In the genomic region with DNA sequence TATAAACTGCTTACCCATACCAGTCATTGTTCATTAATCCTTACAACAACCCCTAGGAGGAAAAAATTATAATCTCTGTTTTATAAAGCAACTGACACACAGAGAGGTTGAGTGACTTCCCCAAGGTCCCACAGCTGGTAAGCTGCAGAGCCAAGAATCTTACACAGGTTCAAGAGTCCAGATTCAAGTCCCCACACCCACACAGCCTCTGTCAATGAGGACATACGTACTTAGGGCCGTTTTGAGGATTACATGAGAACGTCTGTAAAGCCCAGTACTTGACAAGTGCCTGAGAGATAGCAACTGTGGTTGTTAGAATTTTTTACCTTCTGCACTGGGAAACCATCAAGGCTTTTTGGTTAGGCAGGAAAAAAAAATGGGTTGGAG, we compare ENCODE assay signal across 8 cellular contexts. TPM values are rescaled to one million over a fixed set of nuclear protein-coding genes. Genes with fewer than 3 reads are reported as not detected.
DNase-seq lines count a peak whose midpoint lies in the region; ATAC-seq and TF ChIP-seq lines count a peak whose summit lies in the region.

No MANE protein-coding gene starts in this region.

- TF ChIP-seq EP300 in esophagus muscularis mucosa (IDR thresholded peaks at IDR 0.05): no peak

- H3K4me1 ChIP-seq in esophagus muscularis mucosa: peaks cover 0 to 17% (median 16%) of the 10 kb centered on the region in 4 donors

- intact Hi-C loops in esophagus muscularis mucosa (cut with DNase I): no loop called here

- no peaks in the 10 kb centered on the region for H3K27me3 ChIP-seq in esophagus muscularis mucosa

- no peaks in the 10 kb centered on the region for H3K36me3 ChIP-seq in esophagus muscularis mucosa

- H3K27me3 Mint-ChIP-seq in progenitor cell of endocrine pancreas: peaks cover 3% of the 10 kb centered on the region

- WGBS in esophagus muscularis mucosa: 18% methylated on average over 3 of the region's 3 CpGs

- no peaks in the 10 kb centered on the region for H3K4me1 Mint-ChIP-seq in progenitor cell of endocrine pancreas (ENCODE audit: low read depth)

- peaks cover 2% of the 10 kb centered on the region for H3K36me3 Mint-ChIP-seq in progenitor cell of endocrine pancreas (ENCODE audit: insufficient read depth)

- no peaks in the 10 kb centered on the region for H3K9me3 ChIP-seq in esophagus muscularis mucosa

- no peak overlapping the region for H3K27ac Mint-ChIP-seq in progenitor cell of endocrine pancreas

- TF ChIP-seq POLR2A in esophagus muscularis mucosa (IDR thresholded peaks at IDR 0.05; ENCODE audit: low read depth): no peak

- TF ChIP-seq CTCF in esophagus muscularis mucosa (IDR thresholded peaks at IDR 0.05) (no peak), progenitor cell of endocrine pancreas (IDR thresholded peaks at IDR 0.05; ENCODE audit: unreplicated experiment) (no peak)

- peak overlapping the region; percentile 66 for H3K4me3 Mint-ChIP-seq in progenitor cell of endocrine pancreas (ENCODE audit: low read depth)

- peaks cover 3% of the 10 kb centered on the region for H3K9me3 Mint-ChIP-seq in progenitor cell of endocrine pancreas (ENCODE audit: low read depth)

- peak overlapping the region; percentile 70 to 81 (median 72) for H3K4me3 ChIP-seq in esophagus muscularis mucosa

- peak overlapping the region; percentile 79 to 89 (median 85) for H3K27ac ChIP-seq in esophagus muscularis mucosa (replicated peaks in 1 of 4)

- no peak for ATAC-seq in GM21360 (IDR thresholded peaks at IDR 0.05; ENCODE audit: unreplicated experiment)

- DNase-seq in SIG-M5 treated with dmso at 0.1 percent for 504 hours (lab: John Stamatoyannopoulos, UW; ENCODE audit: unreplicated experiment) (peak; percentile 36), SIG-M5 (lab: John Stamatoyannopoulos, UW) (no peak), OCI-M1 (lab: John Stamatoyannopoulos, UW) (peak; percentile 68), esophagus muscularis mucosa (ENCODE audit: extremely low spot score) (no peak), progenitor cell of endocrine pancreas (ENCODE audit: low spot score, unreplicated experiment) (no peak), inferior parietal cortex (ENCODE audit: extremely low spot score) (no peak), midbrain (lab: John Stamatoyannopoulos, UW) (no peak)

RNA-seq across cellular contexts. Expression of a gene that starts 0.6 kb away (rescaled TPM):
- total RNA-seq in esophagus muscularis mucosa (10 to 100 TPM in 3 of 4 donors, 1 to 10 TPM in 1; 6.6 to 15.4 (median 13.0) TPM), progenitor cell of endocrine pancreas (4.1 and 4.9 TPM in 2 replicates)

Comparison
In these comparisons a context has a peak if more than half of its experiments do, and no peak if none do; other contexts are left out.
1. DNase-seq: peak in SIG-M5 treated with dmso at 0.1 percent for 504 hours (single experiment) and OCI-M1 (single experiment); none in SIG-M5 (single experiment), esophagus muscularis mucosa (single experiment), progenitor cell of endocrine pancreas (single experiment), inferior parietal cortex (single experiment) and midbrain (single experiment).